23 cellular contexts compared by ENCODE assay signal in the genomic region with DNA sequence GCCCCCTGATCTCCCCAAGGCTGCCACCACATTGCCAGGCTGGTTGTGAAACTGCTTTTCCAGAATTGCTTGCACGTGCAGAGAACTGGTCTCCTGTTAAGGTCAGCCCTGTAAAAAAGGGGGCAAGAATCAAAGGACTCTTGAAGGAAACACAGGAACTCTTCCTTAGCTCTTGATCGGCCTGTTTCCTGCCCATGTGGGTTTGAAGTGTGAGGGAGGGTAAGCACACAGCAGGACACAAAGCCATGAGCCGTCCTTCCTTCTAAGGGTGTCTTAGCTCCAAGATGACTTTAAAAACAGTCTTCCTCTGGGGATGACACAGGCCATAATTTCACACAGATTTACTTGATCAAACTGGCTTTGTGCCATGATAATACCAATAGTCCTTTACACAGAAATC. TPM values are rescaled to one million over a fixed set of nuclear protein-coding genes. Genes with fewer than 3 reads are reported as not detected.
"Had no signal": no experiment of that assay in that cellular context is flagged by ENCODE, and none has a peak within 500 bp of the region (broad histone marks: within the 10 kb centered on the region; RNA-seq: fewer than 3 reads in every experiment).

No MANE protein-coding gene starts in this region.

- H3K9me3 ChIP-seq: ascending aorta had no signal

- H3K27me3 ChIP-seq: ascending aorta had no signal

- H3K27ac ChIP-seq: ascending aorta had no signal

- ATAC-seq: activated naive CD4-positive, alpha-beta T cell treated with anti-CD3 and anti-CD28 coated beads, Interleukin-2, amount 50 U/mL, for 72 hours; activated naive CD8-positive, alpha-beta T cell treated with anti-CD3 and anti-CD28 coated beads, Interleukin-2, amount 50 U/mL, for 24 hours; activated T-cell treated with anti-CD3 and anti-CD28 coated beads, Interleukin-2, amount 50 U/mL, for 4 hours; PC-3; WTC11 had no signal

- H3K4me1 ChIP-seq: ascending aorta had no signal

- DNase-seq: activated CD4-positive, alpha-beta memory T cell treated with anti-CD3 and anti-CD28 coated beads for 36 hours; activated CD4-positive, alpha-beta T cell treated with anti-CD3 and anti-CD28 coated beads, Interleukin-2, amount 10 ng/mL, durations not matched to agents 24 days and 14 days; activated CD4-positive, CD25-positive, alpha-beta regulatory T cell treated with anti-CD3 and anti-CD28 coated beads, Interleukin-2, amount 50 U/mL, for 72 hours; activated CD8-positive, alpha-beta memory T cell treated with anti-CD3 and anti-CD28 coated beads for 24 hours; activated effector memory CD4-positive, alpha-beta T cell treated with anti-CD3 and anti-CD28 coated beads, Interleukin-2, amount 50 U/mL, for 16 hours; activated naive CD4-positive, alpha-beta T cell treated with Interleukin-2 at 50 U/mL for 16 hours; activated naive CD8-positive, alpha-beta T cell treated with anti-CD3 and anti-CD28 coated beads, Interleukin-2, amount 50 U/mL, for 24 hours; activated T-cell treated with anti-CD3 and anti-CD28 coated beads, Interleukin-2, amount 50 U/mL, for 4 hours; amniotic stem cell; MM.1S; NCI-H1105 treated with DMSO at 0.1 percent for 48 hours; NCI-H1436 treated with DMSO at 0.1 percent for 48 hours; NCI-H187; NCI-H2081; NCI-H510A treated with DMSO at 0.1 percent for 48 hours; NCI-H69; PC-3; SHP77 treated with DMSO at 0.1 percent for 48 hours; T-helper 2 cell; T1000 had no signal

- H3K36me3 ChIP-seq: ascending aorta had no signal

- H3K4me3 ChIP-seq: ascending aorta had no signal

RNA-seq across cellular contexts. Expression of gene TEK, which starts 36.1 kb away (rescaled TPM):
- total RNA-seq: activated CD4-positive, alpha-beta memory T cell treated with anti-CD3 and anti-CD28 coated beads for 36 hours; activated CD4-positive, alpha-beta T cell treated with anti-CD3 and anti-CD28 coated beads, Interleukin-2, amount 10 ng/mL, durations not matched to agents 24 days and 14 days; activated naive CD4-positive, alpha-beta T cell treated with anti-CD3 and anti-CD28 coated beads, Interleukin-2, amount 50 U/mL, for 72 hours had no signal
